ENCODE assay signal across 1 cellular context in the genomic region with DNA sequence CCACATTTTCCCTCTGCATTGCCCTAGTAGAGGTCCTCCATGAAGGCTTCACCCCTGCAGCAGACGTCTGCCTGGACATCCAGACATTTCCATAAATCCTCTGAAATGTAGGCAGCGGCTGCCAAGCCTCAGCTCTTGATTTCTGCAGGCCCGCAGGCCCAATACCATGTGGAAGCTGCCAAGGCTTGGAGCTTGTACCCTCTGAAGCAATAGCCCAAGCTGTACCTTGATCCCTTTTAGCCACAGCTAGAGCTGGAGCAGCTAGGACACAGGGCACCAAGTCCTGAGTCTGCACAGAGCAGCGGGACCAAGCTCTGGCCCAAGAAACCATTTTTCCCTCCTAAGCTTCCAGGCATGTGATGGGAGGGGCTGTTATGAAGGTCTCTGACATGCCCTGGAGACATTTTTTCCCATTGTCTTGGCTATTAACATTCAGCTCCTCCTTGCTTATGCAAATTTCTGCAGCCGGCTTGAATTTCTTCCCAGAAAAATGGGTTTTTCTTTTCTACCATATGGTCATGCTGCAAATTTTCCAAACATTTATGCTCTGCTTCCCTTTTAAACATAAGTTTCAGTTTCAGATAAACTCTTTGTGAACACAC.
TF ChIP-seq lines count a peak whose summit lies in the region.

No MANE protein-coding gene starts in this region.

TF ChIP-seq in HepG2, 621 proteins besides CTCF, POLR2A, EP300 and RAD21 (continues in another document):
- TF ChIP-seq NR2C2 (CRISPR knock-in tag; IDR thresholded peaks at IDR 0.05; ENCODE audit: borderline replicate concordance) (no peak), GTF3A (CRISPR knock-in tag; conservative IDR thresholded peaks at IDR 0.05) (no peak), ZNF547 (CRISPR knock-in tag; IDR thresholded peaks at IDR 0.05) (no peak), ZNF333 (CRISPR knock-in tag; IDR thresholded peaks at IDR 0.05; ENCODE audit: borderline replicate concordance) (0 out of 2 replicates have a peak, but pooled peaks have one; percentile 57), ZNF614 (CRISPR knock-in tag; IDR thresholded peaks at IDR 0.05; ENCODE audit: borderline replicate concordance) (peak; percentile 57; the same call in 1 of the 2 replicates), ZNF644 (CRISPR knock-in tag; IDR thresholded peaks at IDR 0.05; ENCODE audit: low read depth) (peak; percentile 85), ZMYM3 (CRISPR knock-in tag; IDR thresholded peaks at IDR 0.05) (peak; percentile 65; the same call in 1 of the 2 replicates), ZNF816 (CRISPR knock-in tag; IDR thresholded peaks at IDR 0.05; ENCODE audit: borderline replicate concordance) (no peak), ZFP37 (CRISPR knock-in tag; IDR thresholded peaks at IDR 0.05; ENCODE audit: borderline replicate concordance) (no peak), ZNF709 (CRISPR knock-in tag; IDR thresholded peaks at IDR 0.05) (no peak), HDAC2 (CRISPR knock-in tag; IDR thresholded peaks at IDR 0.05) (no peak), FOXJ3 (CRISPR knock-in tag; IDR thresholded peaks at IDR 0.05; ENCODE audit: borderline replicate concordance) (no peak), MED13 (CRISPR knock-in tag; IDR thresholded peaks at IDR 0.05) (no peak), ZNF101 (CRISPR knock-in tag; IDR thresholded peaks at IDR 0.05; ENCODE audit: borderline replicate concordance, low read depth) (no peak), ZSCAN25 (CRISPR knock-in tag; IDR thresholded peaks at IDR 0.05) (no peak), ZMYM4 (CRISPR knock-in tag; IDR thresholded peaks at IDR 0.05) (peak; percentile 37; the same call in 1 of the 2 replicates), ZNF564 (CRISPR knock-in tag; IDR thresholded peaks at IDR 0.05) (no peak), BCL6 (CRISPR knock-in tag; IDR thresholded peaks at IDR 0.05) (no peak), ZNF235 (CRISPR knock-in tag; IDR thresholded peaks at IDR 0.05; ENCODE audit: borderline replicate concordance) (no peak), CENPX (CRISPR knock-in tag; IDR thresholded peaks at IDR 0.05) (no peak), ZNF792 (CRISPR knock-in tag; IDR thresholded peaks at IDR 0.05) (no peak), MED1 (CRISPR knock-in tag; IDR thresholded peaks at IDR 0.05) (peak; percentile 23; the same call in 1 of the 2 replicates), ZNF143 (CRISPR knock-in tag; IDR thresholded peaks at IDR 0.05) (no peak), ZNF788 (CRISPR knock-in tag; IDR thresholded peaks at IDR 0.05; ENCODE audit: borderline replicate concordance) (no peak), ZNF136 (CRISPR knock-in tag; IDR thresholded peaks at IDR 0.05; ENCODE audit: low read depth) (no peak), SRY (CRISPR knock-in tag; IDR thresholded peaks at IDR 0.05) (no peak), CEBPG (CRISPR knock-in tag; IDR thresholded peaks at IDR 0.05) (peak; percentile 88), CREM (IDR thresholded peaks at IDR 0.05) (no peak), CREM (CRISPR knock-in tag; IDR thresholded peaks at IDR 0.05) (no peak), ZNF589 (CRISPR knock-in tag; conservative IDR thresholded peaks at IDR 0.05) (no peak), SALL1 (CRISPR knock-in tag; IDR thresholded peaks at IDR 0.05) (peak; percentile 64)
- TF ChIP-seq, protein P1, sequence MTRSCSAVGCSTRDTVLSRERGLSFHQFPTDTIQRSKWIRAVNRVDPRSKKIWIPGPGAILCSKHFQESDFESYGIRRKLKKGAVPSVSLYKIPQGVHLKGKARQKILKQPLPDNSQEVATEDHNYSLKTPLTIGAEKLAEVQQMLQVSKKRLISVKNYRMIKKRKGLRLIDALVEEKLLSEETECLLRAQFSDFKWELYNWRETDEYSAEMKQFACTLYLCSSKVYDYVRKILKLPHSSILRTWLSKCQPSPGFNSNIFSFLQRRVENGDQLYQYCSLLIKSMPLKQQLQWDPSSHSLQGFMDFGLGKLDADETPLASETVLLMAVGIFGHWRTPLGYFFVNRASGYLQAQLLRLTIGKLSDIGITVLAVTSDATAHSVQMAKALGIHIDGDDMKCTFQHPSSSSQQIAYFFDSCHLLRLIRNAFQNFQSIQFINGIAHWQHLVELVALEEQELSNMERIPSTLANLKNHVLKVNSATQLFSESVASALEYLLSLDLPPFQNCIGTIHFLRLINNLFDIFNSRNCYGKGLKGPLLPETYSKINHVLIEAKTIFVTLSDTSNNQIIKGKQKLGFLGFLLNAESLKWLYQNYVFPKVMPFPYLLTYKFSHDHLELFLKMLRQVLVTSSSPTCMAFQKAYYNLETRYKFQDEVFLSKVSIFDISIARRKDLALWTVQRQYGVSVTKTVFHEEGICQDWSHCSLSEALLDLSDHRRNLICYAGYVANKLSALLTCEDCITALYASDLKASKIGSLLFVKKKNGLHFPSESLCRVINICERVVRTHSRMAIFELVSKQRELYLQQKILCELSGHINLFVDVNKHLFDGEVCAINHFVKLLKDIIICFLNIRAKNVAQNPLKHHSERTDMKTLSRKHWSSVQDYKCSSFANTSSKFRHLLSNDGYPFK (CRISPR knock-in tag; IDR thresholded peaks at IDR 0.05; ENCODE audit: borderline replicate concordance) = no peak
- TF ChIP-seq, protein P2, sequence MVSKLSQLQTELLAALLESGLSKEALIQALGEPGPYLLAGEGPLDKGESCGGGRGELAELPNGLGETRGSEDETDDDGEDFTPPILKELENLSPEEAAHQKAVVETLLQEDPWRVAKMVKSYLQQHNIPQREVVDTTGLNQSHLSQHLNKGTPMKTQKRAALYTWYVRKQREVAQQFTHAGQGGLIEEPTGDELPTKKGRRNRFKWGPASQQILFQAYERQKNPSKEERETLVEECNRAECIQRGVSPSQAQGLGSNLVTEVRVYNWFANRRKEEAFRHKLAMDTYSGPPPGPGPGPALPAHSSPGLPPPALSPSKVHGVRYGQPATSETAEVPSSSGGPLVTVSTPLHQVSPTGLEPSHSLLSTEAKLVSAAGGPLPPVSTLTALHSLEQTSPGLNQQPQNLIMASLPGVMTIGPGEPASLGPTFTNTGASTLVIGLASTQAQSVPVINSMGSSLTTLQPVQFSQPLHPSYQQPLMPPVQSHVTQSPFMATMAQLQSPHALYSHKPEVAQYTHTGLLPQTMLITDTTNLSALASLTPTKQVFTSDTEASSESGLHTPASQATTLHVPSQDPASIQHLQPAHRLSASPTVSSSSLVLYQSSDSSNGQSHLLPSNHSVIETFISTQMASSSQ (IDR thresholded peaks at IDR 0.05; ENCODE audit: low read depth) = no peak
- TF ChIP-seq, protein P2 (CRISPR knock-in tag; IDR thresholded peaks at IDR 0.05; ENCODE audit: borderline replicate concordance) = no peak
- TF ChIP-seq, protein P3, sequence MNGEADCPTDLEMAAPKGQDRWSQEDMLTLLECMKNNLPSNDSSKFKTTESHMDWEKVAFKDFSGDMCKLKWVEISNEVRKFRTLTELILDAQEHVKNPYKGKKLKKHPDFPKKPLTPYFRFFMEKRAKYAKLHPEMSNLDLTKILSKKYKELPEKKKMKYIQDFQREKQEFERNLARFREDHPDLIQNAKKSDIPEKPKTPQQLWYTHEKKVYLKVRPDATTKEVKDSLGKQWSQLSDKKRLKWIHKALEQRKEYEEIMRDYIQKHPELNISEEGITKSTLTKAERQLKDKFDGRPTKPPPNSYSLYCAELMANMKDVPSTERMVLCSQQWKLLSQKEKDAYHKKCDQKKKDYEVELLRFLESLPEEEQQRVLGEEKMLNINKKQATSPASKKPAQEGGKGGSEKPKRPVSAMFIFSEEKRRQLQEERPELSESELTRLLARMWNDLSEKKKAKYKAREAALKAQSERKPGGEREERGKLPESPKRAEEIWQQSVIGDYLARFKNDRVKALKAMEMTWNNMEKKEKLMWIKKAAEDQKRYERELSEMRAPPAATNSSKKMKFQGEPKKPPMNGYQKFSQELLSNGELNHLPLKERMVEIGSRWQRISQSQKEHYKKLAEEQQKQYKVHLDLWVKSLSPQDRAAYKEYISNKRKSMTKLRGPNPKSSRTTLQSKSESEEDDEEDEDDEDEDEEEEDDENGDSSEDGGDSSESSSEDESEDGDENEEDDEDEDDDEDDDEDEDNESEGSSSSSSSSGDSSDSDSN (CRISPR knock-in tag; IDR thresholded peaks at IDR 0.05) = peak; percentile 15; the same call in 1 of the 2 replicates
- TF ChIP-seq, protein P4, sequence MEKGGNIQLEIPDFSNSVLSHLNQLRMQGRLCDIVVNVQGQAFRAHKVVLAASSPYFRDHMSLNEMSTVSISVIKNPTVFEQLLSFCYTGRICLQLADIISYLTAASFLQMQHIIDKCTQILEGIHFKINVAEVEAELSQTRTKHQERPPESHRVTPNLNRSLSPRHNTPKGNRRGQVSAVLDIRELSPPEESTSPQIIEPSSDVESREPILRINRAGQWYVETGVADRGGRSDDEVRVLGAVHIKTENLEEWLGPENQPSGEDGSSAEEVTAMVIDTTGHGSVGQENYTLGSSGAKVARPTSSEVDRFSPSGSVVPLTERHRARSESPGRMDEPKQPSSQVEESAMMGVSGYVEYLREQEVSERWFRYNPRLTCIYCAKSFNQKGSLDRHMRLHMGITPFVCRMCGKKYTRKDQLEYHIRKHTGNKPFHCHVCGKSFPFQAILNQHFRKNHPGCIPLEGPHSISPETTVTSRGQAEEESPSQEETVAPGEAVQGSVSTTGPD (CRISPR knock-in tag; IDR thresholded peaks at IDR 0.05) = no peak
- TF ChIP-seq, protein P5, sequence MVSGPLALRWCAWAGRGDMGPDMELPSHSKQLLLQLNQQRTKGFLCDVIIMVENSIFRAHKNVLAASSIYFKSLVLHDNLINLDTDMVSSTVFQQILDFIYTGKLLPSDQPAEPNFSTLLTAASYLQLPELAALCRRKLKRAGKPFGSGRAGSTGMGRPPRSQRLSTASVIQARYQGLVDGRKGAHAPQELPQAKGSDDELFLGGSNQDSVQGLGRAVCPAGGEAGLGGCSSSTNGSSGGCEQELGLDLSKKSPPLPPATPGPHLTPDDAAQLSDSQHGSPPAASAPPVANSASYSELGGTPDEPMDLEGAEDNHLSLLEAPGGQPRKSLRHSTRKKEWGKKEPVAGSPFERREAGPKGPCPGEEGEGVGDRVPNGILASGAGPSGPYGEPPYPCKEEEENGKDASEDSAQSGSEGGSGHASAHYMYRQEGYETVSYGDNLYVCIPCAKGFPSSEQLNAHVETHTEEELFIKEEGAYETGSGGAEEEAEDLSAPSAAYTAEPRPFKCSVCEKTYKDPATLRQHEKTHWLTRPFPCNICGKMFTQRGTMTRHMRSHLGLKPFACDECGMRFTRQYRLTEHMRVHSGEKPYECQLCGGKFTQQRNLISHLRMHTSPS (CRISPR knock-in tag; IDR thresholded peaks at IDR 0.05; ENCODE audit: low read depth) = peak; percentile 68; the same call in 1 of the 2 replicates
- TF ChIP-seq, protein P6, sequence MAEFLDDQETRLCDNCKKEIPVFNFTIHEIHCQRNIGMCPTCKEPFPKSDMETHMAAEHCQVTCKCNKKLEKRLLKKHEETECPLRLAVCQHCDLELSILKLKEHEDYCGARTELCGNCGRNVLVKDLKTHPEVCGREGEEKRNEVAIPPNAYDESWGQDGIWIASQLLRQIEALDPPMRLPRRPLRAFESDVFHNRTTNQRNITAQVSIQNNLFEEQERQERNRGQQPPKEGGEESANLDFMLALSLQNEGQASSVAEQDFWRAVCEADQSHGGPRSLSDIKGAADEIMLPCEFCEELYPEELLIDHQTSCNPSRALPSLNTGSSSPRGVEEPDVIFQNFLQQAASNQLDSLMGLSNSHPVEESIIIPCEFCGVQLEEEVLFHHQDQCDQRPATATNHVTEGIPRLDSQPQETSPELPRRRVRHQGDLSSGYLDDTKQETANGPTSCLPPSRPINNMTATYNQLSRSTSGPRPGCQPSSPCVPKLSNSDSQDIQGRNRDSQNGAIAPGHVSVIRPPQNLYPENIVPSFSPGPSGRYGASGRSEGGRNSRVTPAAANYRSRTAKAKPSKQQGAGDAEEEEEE (CRISPR knock-in tag; IDR thresholded peaks at IDR 0.05; ENCODE audit: borderline replicate concordance) = no peak
- TF ChIP-seq, protein P7, sequence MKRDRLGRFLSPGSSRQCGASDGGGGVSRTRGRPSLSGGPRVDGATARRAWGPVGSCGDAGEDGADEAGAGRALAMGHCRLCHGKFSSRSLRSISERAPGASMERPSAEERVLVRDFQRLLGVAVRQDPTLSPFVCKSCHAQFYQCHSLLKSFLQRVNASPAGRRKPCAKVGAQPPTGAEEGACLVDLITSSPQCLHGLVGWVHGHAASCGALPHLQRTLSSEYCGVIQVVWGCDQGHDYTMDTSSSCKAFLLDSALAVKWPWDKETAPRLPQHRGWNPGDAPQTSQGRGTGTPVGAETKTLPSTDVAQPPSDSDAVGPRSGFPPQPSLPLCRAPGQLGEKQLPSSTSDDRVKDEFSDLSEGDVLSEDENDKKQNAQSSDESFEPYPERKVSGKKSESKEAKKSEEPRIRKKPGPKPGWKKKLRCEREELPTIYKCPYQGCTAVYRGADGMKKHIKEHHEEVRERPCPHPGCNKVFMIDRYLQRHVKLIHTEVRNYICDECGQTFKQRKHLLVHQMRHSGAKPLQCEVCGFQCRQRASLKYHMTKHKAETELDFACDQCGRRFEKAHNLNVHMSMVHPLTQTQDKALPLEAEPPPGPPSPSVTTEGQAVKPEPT (CRISPR knock-in tag; IDR thresholded peaks at IDR 0.05; ENCODE audit: low read depth) = no peak
- TF ChIP-seq, protein P8, sequence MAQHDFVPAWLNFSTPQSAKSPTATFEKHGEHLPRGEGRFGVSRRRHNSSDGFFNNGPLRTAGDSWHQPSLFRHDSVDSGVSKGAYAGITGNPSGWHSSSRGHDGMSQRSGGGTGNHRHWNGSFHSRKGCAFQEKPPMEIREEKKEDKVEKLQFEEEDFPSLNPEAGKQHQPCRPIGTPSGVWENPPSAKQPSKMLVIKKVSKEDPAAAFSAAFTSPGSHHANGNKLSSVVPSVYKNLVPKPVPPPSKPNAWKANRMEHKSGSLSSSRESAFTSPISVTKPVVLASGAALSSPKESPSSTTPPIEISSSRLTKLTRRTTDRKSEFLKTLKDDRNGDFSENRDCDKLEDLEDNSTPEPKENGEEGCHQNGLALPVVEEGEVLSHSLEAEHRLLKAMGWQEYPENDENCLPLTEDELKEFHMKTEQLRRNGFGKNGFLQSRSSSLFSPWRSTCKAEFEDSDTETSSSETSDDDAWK (CRISPR knock-in tag; IDR thresholded peaks at IDR 0.05) = no peak
